ENCODE assay signal across 15 cellular contexts in the genomic region with DNA sequence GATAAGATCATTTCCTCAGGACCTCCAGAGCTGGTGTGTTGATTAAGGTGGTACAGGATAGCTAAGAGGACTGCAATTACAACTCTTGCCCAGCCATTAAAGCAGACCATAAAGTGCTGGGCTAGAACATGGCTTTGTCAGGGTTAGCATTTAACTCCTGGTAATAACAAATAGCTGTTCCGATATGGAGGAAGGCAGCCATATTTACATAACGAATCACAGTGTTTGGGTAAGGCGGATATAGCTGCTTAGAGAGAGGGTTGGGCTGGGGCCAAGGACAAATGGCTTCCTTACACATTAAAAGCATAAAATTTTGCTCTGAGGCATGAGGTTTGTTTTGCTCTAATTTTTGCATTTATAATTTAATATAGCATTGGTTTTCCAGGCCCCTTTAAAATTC.
DNase-seq lines count a peak whose midpoint lies in the region; ATAC-seq and TF ChIP-seq lines count a peak whose summit lies in the region.
"Had no signal": no experiment of that assay in that cellular context is flagged by ENCODE, and none has a peak within 500 bp of the region (broad histone marks: within the 10 kb centered on the region; RNA-seq: fewer than 3 reads in every experiment).

No MANE protein-coding gene starts in this region.

- no peaks in the 10 kb centered on the region for H3K27me3 Mint-ChIP-seq in activated CD8-positive, alpha-beta memory T cell treated with anti-CD3 and anti-CD28 coated beads, Interleukin-2, amount 10 ng/mL, durations not matched to agents 7 days and 5 days

- H3K4me1 ChIP-seq in PC-9 (replicated peaks; ENCODE audit: insufficient read depth), result 0 out of 2 replicates have a peak, but pooled peaks cover 6% of the 10 kb centered on the region
- peaks cover 35% of the 10 kb centered on the region for H3K4me1 ChIP-seq in hepatocyte (ENCODE audit: insufficient read depth)
- no peaks in the 10 kb centered on the region for H3K4me1 ChIP-seq in upper lobe of right lung
- H3K4me1 ChIP-seq: foreskin keratinocyte had no signal

- H3K4me3 ChIP-seq in PC-9, result no peak overlapping the region
- no peak overlapping the region for H3K4me3 ChIP-seq in hepatocyte
- H3K4me3 ChIP-seq in upper lobe of right lung, result no peak overlapping the region

- no peak overlapping the region for H3K27ac ChIP-seq in PC-9
- H3K27ac ChIP-seq in hepatocyte, result peak overlapping the region; percentile 70
- H3K27ac ChIP-seq in upper lobe of right lung, result no peak overlapping the region
- H3K27ac ChIP-seq: foreskin keratinocyte had no signal

- DNase-seq in SHP77 (lab: John Stamatoyannopoulos, UW), result peak; percentile 5 to 11
- no peak for DNase-seq in SHP77 treated with DMSO at 0.1 percent for 48 hours (lab: John Stamatoyannopoulos, UW)
- peak in 1 of 2 experiments; percentile 59 for DNase-seq in PC-9
- DNase-seq in hepatocyte (ENCODE audit: low spot score), result peak; percentile 63
- no peak for DNase-seq in upper lobe of right lung
- no peak for DNase-seq in NOMO-1 (lab: John Stamatoyannopoulos, UW; ENCODE audit: unreplicated experiment in 2 of 2)
- no peak for DNase-seq in KBM-7
- DNase-seq in activated CD8-positive, alpha-beta memory T cell treated with anti-CD3 and anti-CD28 coated beads, Interleukin-2, amount 10 ng/mL, durations not matched to agents 7 days and 5 days, result no peak
- DNase-seq: ACHN; activated T-cell treated with anti-CD3 and anti-CD28 coated beads, Interleukin-2, amount 50 U/mL, for 72 hours; foreskin keratinocyte; midbrain; NCI-H1048; NCI-H526 treated with DMSO at 0.1 percent for 48 hours; Right ventricle myocardium superior had no signal

- no peaks in the 10 kb centered on the region for H3K4me1 Mint-ChIP-seq in activated CD8-positive, alpha-beta memory T cell treated with anti-CD3 and anti-CD28 coated beads, Interleukin-2, amount 10 ng/mL, durations not matched to agents 7 days and 5 days

- intact Hi-C loops in PC-9 (cut with micrococcal nuclease; ENCODE audit: unreplicated experiment), result loop anchor here (10.0 kb wide), 3 partner anchors 654 to 804 kb away; no protein-coding TSS in a partner anchor
- intact Hi-C loops in upper lobe of right lung (cut with DNase I), result no loop called here

- no peaks in the 10 kb centered on the region for H3K36me3 Mint-ChIP-seq in activated CD8-positive, alpha-beta memory T cell treated with anti-CD3 and anti-CD28 coated beads, Interleukin-2, amount 10 ng/mL, durations not matched to agents 7 days and 5 days

- H3K79me2 ChIP-seq in PC-9 (ENCODE audit: low read depth) (no peaks in the 10 kb centered on the region), hepatocyte (no peaks in the 10 kb centered on the region)

- no TSS peak for BruUV-seq in PC-9 (replicated peaks; lab: Mats Ljungman, UMichigan)

- H2AFZ ChIP-seq in PC-9, result no peak overlapping the region
- peak overlapping the region; percentile 16 for H2AFZ ChIP-seq in hepatocyte

- ATAC-seq in upper lobe of right lung, result peak; percentile 54
- ATAC-seq in activated CD8-positive, alpha-beta memory T cell treated with anti-CD3 and anti-CD28 coated beads, Interleukin-2, amount 10 ng/mL, durations not matched to agents 7 days and 5 days, result no peak
- ATAC-seq: activated T-cell treated with anti-CD3 and anti-CD28 coated beads, Interleukin-2, amount 50 U/mL, for 72 hours; foreskin keratinocyte had no signal

- POLR2A ChIA-PET in PC-9 (lab: Charles Lee; ENCODE audit: unreplicated experiment), result no interaction called here

- no peak overlapping the region for H3K27ac Mint-ChIP-seq in activated CD8-positive, alpha-beta memory T cell treated with anti-CD3 and anti-CD28 coated beads, Interleukin-2, amount 10 ng/mL, durations not matched to agents 7 days and 5 days
- H3K27ac Mint-ChIP-seq: activated T-cell treated with anti-CD3 and anti-CD28 coated beads, Interleukin-2, amount 50 U/mL, for 72 hours had no signal

- no peaks in the 10 kb centered on the region for H4K20me1 ChIP-seq in PC-9 (ENCODE audit: insufficient read depth)
- H4K20me1 ChIP-seq in hepatocyte (ENCODE audit: insufficient read depth, poor library complexity, severe bottlenecking), result no peaks in the 10 kb centered on the region

- H3K9me3 ChIP-seq in PC-9 (ENCODE audit: insufficient read depth, low read depth) (no peaks in the 10 kb centered on the region), hepatocyte (ENCODE audit: low read depth) (no peaks in the 10 kb centered on the region), upper lobe of right lung (no peaks in the 10 kb centered on the region)

- no peaks in the 10 kb centered on the region for H3K36me3 ChIP-seq in PC-9 (ENCODE audit: low read depth)
- H3K36me3 ChIP-seq in hepatocyte (replicated peaks; ENCODE audit: insufficient read depth, low read depth), result no peaks in the 10 kb centered on the region
- H3K36me3 ChIP-seq in upper lobe of right lung, result no peaks in the 10 kb centered on the region

- no peaks in the 10 kb centered on the region for H3F3A ChIP-seq in PC-9 (ENCODE audit: insufficient read depth, low read depth)

- no peak overlapping the region for H3K4me3 Mint-ChIP-seq in activated CD8-positive, alpha-beta memory T cell treated with anti-CD3 and anti-CD28 coated beads, Interleukin-2, amount 10 ng/mL, durations not matched to agents 7 days and 5 days
- H3K4me3 Mint-ChIP-seq: activated T-cell treated with anti-CD3 and anti-CD28 coated beads, Interleukin-2, amount 50 U/mL, for 72 hours had no signal

- in situ Hi-C loops in KBM-7 (cut with MboI; ENCODE audit: low pct_unique_long_range_greater_than_20kb, low sequenced_read_pairs), result no loop called here

- 18% methylated on average over 3 of the region's 3 CpGs for WGBS in hepatocyte (ENCODE audit: low lambda C conversion rate, missing lambda C conversion rate)

- CTCF ChIA-PET in PC-9 (lab: Charles Lee), result no interaction called here
- CTCF ChIA-PET in activated CD8-positive, alpha-beta memory T cell treated with anti-CD3 and anti-CD28 coated beads, Interleukin-2, amount 10 ng/mL, durations not matched to agents 7 days and 5 days (lab: Charles Lee), result no interaction called here

- 0 out of 2 replicates have a peak overlapping the region, but pooled peaks have one; percentile 6 for H3K4me2 ChIP-seq in PC-9
- H3K4me2 ChIP-seq in hepatocyte, result peak overlapping the region; percentile 19

- H3K9me2 ChIP-seq in PC-9 (ENCODE audit: insufficient read depth), result no peaks in the 10 kb centered on the region
- no peaks in the 10 kb centered on the region for H3K9me2 ChIP-seq in hepatocyte (replicated peaks; ENCODE audit: insufficient read depth)

- TF ChIP-seq CTCF in PC-9 (conservative IDR thresholded peaks at IDR 0.05), result no peak
- no peak for TF ChIP-seq CTCF in hepatocyte (IDR thresholded peaks at IDR 0.05; ENCODE audit: poor library complexity)
- no peak for TF ChIP-seq CTCF in upper lobe of right lung (IDR thresholded peaks at IDR 0.05)

- H3K9me3 Mint-ChIP-seq in activated CD8-positive, alpha-beta memory T cell treated with anti-CD3 and anti-CD28 coated beads, Interleukin-2, amount 10 ng/mL, durations not matched to agents 7 days and 5 days (ENCODE audit: low read depth), result no peaks in the 10 kb centered on the region

- H3K27me3 ChIP-seq in PC-9 (ENCODE audit: insufficient read depth, low read depth) (no peaks in the 10 kb centered on the region), hepatocyte (no peaks in the 10 kb centered on the region), upper lobe of right lung (no peaks in the 10 kb centered on the region)

Comparison
In these comparisons a context has a peak if more than half of its experiments do, and no peak if none do; other contexts are left out.
1. DNase-seq: peak in SHP77 (2 of 2) and hepatocyte (single experiment); none in SHP77 treated with DMSO at 0.1 percent for 48 hours (single experiment), upper lobe of right lung (single experiment), NOMO-1 (0 of 2), KBM-7 (single experiment) and activated CD8-positive, alpha-beta memory T cell treated with anti-CD3 and anti-CD28 coated beads, Interleukin-2, amount 10 ng/mL, durations not matched to agents 7 days and 5 days (single experiment).